9 cellular contexts compared by ENCODE assay signal in genomic region chr9:20618361-20618799, GRCh38. TPM values are rescaled to one million over a fixed set of nuclear protein-coding genes. Genes with fewer than 3 reads are reported as not detected.
A peak's percentile ranks its signal among the peaks of the same experiment; 100 is the strongest.
DNase-seq lines count a peak whose midpoint lies in the region; ATAC-seq and TF ChIP-seq lines count a peak whose summit lies in the region.
"Had no signal": no experiment of that assay in that cellular context is flagged by ENCODE, and none has a peak within 500 bp of the region (broad histone marks: within the 10 kb centered on the region; RNA-seq: fewer than 3 reads in every experiment).

No MANE protein-coding gene starts in this region.

- in situ Hi-C loops in GM13977 (cut with MboI; ENCODE audit: low pct_unique_long_range_greater_than_20kb, low sequenced_read_pairs, unreplicated experiment) = loop anchor here (10.0 kb wide), 1 partner anchor 54 kb away; no protein-coding TSS in a partner anchor

- no peak for ATAC-seq in GM21423 (IDR thresholded peaks at IDR 0.05; ENCODE audit: unreplicated experiment)

- no peak overlapping the region for H3K4me3 ChIP-seq in MG63
- H3K4me3 ChIP-seq: coronary artery had no signal

- H3K36me3 ChIP-seq in MG63 = peaks cover 7% of the 10 kb centered on the region

- no peak for TF ChIP-seq CTCF in GM13977 (IDR thresholded peaks at IDR 0.05; ENCODE audit: extremely low read depth, insufficient read depth, missing control alignments)

- no peaks in the 10 kb centered on the region for H3K9me3 ChIP-seq in MG63

- DNase-seq in DMS153 (lab: John Stamatoyannopoulos, UW) = peak; percentile 62
- DNase-seq in MG63 = peak; percentile 89
- peak; percentile 60 for DNase-seq in astrocyte of the hippocampus (ENCODE audit: low read depth, low spot score)
- peak; percentile 36 for DNase-seq in myocyte (ENCODE audit: low read depth)
- no peak for DNase-seq in mesenteric fat pad (ENCODE audit: low spot score)
- no peak for DNase-seq in NCI-H2029 treated with DMSO at 0.1 percent for 48 hours (lab: John Stamatoyannopoulos, UW)
- no peak for DNase-seq in GM13977 (ENCODE audit: low spot score)

- H3K27me3 ChIP-seq in MG63 = no peaks in the 10 kb centered on the region

RNA-seq across cellular contexts. Expression of gene MLLT3, which starts 3.9 kb away (rescaled TPM):
- total RNA-seq in MG63 (2014; rRNA removed; shearing (Covaris generic); ENCODE audit: low replicate concordance) = 50.7 and 69.9 TPM in 2 replicates
- total RNA-seq in myocyte (32.5 and 79.1 TPM in 2 replicates), mesenteric fat pad (9.9 TPM)
- 17.9 TPM for polyA plus RNA-seq in myocyte (2012)

Comparison
In these comparisons a context has a peak if more than half of its experiments do, and no peak if none do; other contexts are left out.
1. DNase-seq: peak in DMS153 (single experiment), MG63 (single experiment), astrocyte of the hippocampus (single experiment) and myocyte (single experiment); none in mesenteric fat pad (single experiment), NCI-H2029 treated with DMSO at 0.1 percent for 48 hours (single experiment) and GM13977 (single experiment).